In the genomic region with DNA sequence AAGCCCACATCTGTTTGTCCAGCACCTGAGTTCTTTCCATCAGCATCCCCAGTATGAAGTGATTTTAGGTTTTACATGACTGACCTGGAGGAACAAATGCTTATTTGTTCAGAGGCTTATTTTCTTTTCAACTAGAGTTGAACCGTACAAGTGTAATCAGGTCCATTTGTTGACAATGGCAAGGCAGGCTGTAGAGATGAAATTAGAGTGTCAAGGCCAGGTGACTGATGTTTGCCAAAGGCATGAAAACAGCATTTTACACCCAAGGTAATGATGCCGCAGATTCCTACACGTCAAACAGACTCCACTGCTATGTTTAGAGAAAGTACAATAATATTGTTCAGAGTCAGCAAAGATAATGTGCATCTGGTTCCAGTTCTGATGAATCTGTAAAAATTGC, we compare ENCODE assay signal across 27 cellular contexts.
A peak's percentile ranks its signal among the peaks of the same experiment; 100 is the strongest.
DNase-seq lines count a peak whose midpoint lies in the region; ATAC-seq and TF ChIP-seq lines count a peak whose summit lies in the region.
"Had no signal": no experiment of that assay in that cellular context is flagged by ENCODE, and none has a peak within 500 bp of the region (broad histone marks: within the 10 kb centered on the region; RNA-seq: fewer than 3 reads in every experiment).

No MANE protein-coding gene starts in this region.

- no peak overlapping the region for H3K9ac ChIP-seq in endodermal cell (ENCODE audit: extremely low read depth, low read length, poor library complexity, severe bottlenecking)

- peak overlapping the region; percentile 2 for H3K4me2 ChIP-seq in hepatocyte

- ATAC-seq in GM21528 (IDR thresholded peaks at IDR 0.05; ENCODE audit: low FRiP score, unreplicated experiment) = no peak
- ATAC-seq: CD8-positive, alpha-beta T cell; left ventricle myocardium superior; right cardiac atrium; stimulated activated naive CD8-positive, alpha-beta T cell treated with anti-CD3 and anti-CD28 coated beads, Interleukin-15, amount 100 ng/mL, for 72 hours; T-helper 17 cell had no signal

- H3K27me3 Mint-ChIP-seq in endodermal cell (ENCODE audit: insufficient read depth) = no peaks in the 10 kb centered on the region

- H3K4me1 Mint-ChIP-seq in endodermal cell = peaks cover 2% of the 10 kb centered on the region
- H3K4me1 Mint-ChIP-seq: stimulated activated naive CD8-positive, alpha-beta T cell treated with anti-CD3 and anti-CD28 coated beads, Interleukin-15, amount 100 ng/mL, for 72 hours; T-helper 17 cell had no signal

- H3K9me3 Mint-ChIP-seq in endodermal cell = peaks cover 6% of the 10 kb centered on the region
- H3K9me3 Mint-ChIP-seq: CD8-positive, alpha-beta T cell had no signal

- H3K4me1 ChIP-seq in hepatocyte (ENCODE audit: insufficient read depth) (peaks cover 4% of the 10 kb centered on the region), endodermal cell (ENCODE audit: control insufficient read depth, insufficient read depth, low read length) (no peaks in the 10 kb centered on the region)
- H3K4me1 ChIP-seq: BE2C had no signal

- H2AFZ ChIP-seq in hepatocyte = no peak overlapping the region

- H3K27me3 ChIP-seq in hepatocyte = no peaks in the 10 kb centered on the region
- H3K27me3 ChIP-seq in endodermal cell (ENCODE audit: control insufficient read depth, insufficient read depth, low read length, poor library complexity, severe bottlenecking) = no peaks in the 10 kb centered on the region
- H3K27me3 ChIP-seq: BE2C had no signal

- H3K36me3 ChIP-seq in hepatocyte (replicated peaks; ENCODE audit: insufficient read depth, low read depth) (no peaks in the 10 kb centered on the region), endodermal cell (ENCODE audit: control insufficient read depth, insufficient read depth, low read length) (no peaks in the 10 kb centered on the region)
- H3K36me3 ChIP-seq: BE2C had no signal

- no peaks in the 10 kb centered on the region for H3K79me2 ChIP-seq in hepatocyte

- H3K9me3 ChIP-seq in hepatocyte (ENCODE audit: low read depth) (no peaks in the 10 kb centered on the region), endodermal cell (ENCODE audit: control insufficient read depth, low read length) (no peaks in the 10 kb centered on the region)
- H3K9me3 ChIP-seq: BE2C had no signal

- no peak overlapping the region for H3K27ac Mint-ChIP-seq in endodermal cell
- H3K27ac Mint-ChIP-seq: CD8-positive, alpha-beta T cell; stimulated activated naive CD8-positive, alpha-beta T cell treated with anti-CD3 and anti-CD28 coated beads, Interleukin-15, amount 100 ng/mL, for 72 hours; T-helper 17 cell had no signal

- H3K27ac ChIP-seq in hepatocyte (peak overlapping the region; percentile 88), endodermal cell (ENCODE audit: low read depth, low read length) (no peak overlapping the region)

- H4K20me1 ChIP-seq in hepatocyte (ENCODE audit: insufficient read depth, poor library complexity, severe bottlenecking) = no peaks in the 10 kb centered on the region

- TF ChIP-seq CTCF in AG10803 (conservative IDR thresholded peaks at IDR 0.05; ENCODE audit: low read length) (no peak), hepatocyte (IDR thresholded peaks at IDR 0.05; ENCODE audit: poor library complexity) (no peak), endodermal cell (conservative IDR thresholded peaks at IDR 0.05) (no peak)

- DNase-seq in AG10803 (ENCODE audit: low read depth) = peak; percentile 4
- DNase-seq in DMS53 treated with DMSO at 0.1 percent for 48 hours (lab: John Stamatoyannopoulos, UW; ENCODE audit: unreplicated experiment) = peak; percentile 81
- peak; percentile 60 for DNase-seq in NCI-H69 (lab: John Stamatoyannopoulos, UW)
- peak; percentile 26 for DNase-seq in hepatocyte (ENCODE audit: low spot score)
- no peak for DNase-seq in NCI-H2107 (lab: John Stamatoyannopoulos, UW)
- DNase-seq in endodermal cell = no peak
- DNase-seq: ACHN; activated CD4-positive, CD25-positive, alpha-beta regulatory T cell; activated naive CD4-positive, alpha-beta T cell; activated T-cell treated with anti-CD3 and anti-CD28 coated beads, Interleukin-2, amount 50 U/mL, for 48 hours; BE2C; caudate nucleus; CD8-positive, alpha-beta T cell; cortex of kidney; GF-D8; HCEC 1CT; head of caudate nucleus; left ventricle myocardium superior; NCI-H1436; NCI-H2171; NCI-H82; posterior cingulate gyrus; right cardiac atrium; stimulated activated CD4-positive, alpha-beta T cell treated with anti-CD3 and anti-CD28 coated beads, Interleukin-2, amount 100 ng/mL, for 48 hours; stimulated activated naive CD8-positive, alpha-beta T cell treated with anti-CD3 and anti-CD28 coated beads, Interleukin-15, amount 100 ng/mL, for 72 hours; T-helper 17 cell had no signal

- no peak overlapping the region for H3K4me3 ChIP-seq in AG10803 (ENCODE audit: low read length)
- H3K4me3 ChIP-seq in hepatocyte = no peak overlapping the region
- H3K4me3 ChIP-seq in endodermal cell (ENCODE audit: low read length) = no peak overlapping the region

- WGBS in hepatocyte (ENCODE audit: low lambda C conversion rate, missing lambda C conversion rate) = 38% methylated on average over 3 of the region's 3 CpGs
- 94 to 97% methylated on average over 3 of the region's 3 CpGs for WGBS in endodermal cell (ENCODE audit: insufficient coverage in 1 of 2, insufficient read length in 1 of 2), 2 experiments

- no peak overlapping the region for H3K4me3 Mint-ChIP-seq in endodermal cell
- H3K4me3 Mint-ChIP-seq: CD8-positive, alpha-beta T cell; stimulated activated naive CD8-positive, alpha-beta T cell treated with anti-CD3 and anti-CD28 coated beads, Interleukin-15, amount 100 ng/mL, for 72 hours; T-helper 17 cell had no signal

- H3K36me3 Mint-ChIP-seq in endodermal cell (ENCODE audit: low read depth) = no peaks in the 10 kb centered on the region
- H3K36me3 Mint-ChIP-seq: CD8-positive, alpha-beta T cell had no signal

- no peaks in the 10 kb centered on the region for H3K9me2 ChIP-seq in hepatocyte (replicated peaks; ENCODE audit: insufficient read depth)

Comparison
In these comparisons a context has a peak if more than half of its experiments do, and no peak if none do; other contexts are left out.
1. DNase-seq: peak in AG10803 (single experiment), DMS53 treated with DMSO at 0.1 percent for 48 hours (single experiment), NCI-H69 (single experiment) and hepatocyte (single experiment); none in NCI-H2107 (single experiment) and endodermal cell (single experiment).